In the genomic region with DNA sequence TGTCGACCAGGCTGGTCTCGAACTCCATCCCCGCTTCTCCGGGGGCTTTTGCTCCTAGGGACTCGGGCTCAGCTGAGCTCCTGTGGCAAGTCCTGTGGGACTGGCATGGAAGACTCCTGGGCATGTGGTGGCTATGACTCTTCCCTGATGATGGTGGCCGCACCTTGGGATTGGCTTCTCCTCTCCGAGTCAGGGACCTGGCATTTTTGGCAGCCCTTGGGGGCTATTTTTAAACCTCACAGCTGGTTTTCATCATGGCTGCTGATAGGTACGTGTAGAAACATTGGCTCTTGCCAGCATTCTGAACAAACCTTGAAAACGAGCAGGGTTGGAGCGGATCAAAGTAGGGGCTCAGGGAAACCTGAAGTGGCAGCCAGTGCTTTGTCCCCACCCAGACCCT, we compare ENCODE assay signal across 14 cellular contexts. TPM values are rescaled to one million over a fixed set of nuclear protein-coding genes. Genes with fewer than 3 reads are reported as not detected.
DNase-seq lines count a peak whose midpoint lies in the region; ATAC-seq and TF ChIP-seq lines count a peak whose summit lies in the region.
"Had no signal": no experiment of that assay in that cellular context is flagged by ENCODE, and none has a peak within 500 bp of the region (broad histone marks: within the 10 kb centered on the region; RNA-seq: fewer than 3 reads in every experiment).

No MANE protein-coding gene starts in this region.

- POLR2A ChIA-PET in AG04450 (lab: Yijun Ruan, JAX) = no interaction called here

- peaks cover 11% of the 10 kb centered on the region for H3K9me3 ChIP-seq in AG04450 (ENCODE audit: control insufficient read depth, insufficient read depth, low read length)

- peaks cover 12% of the 10 kb centered on the region for H3K27me3 ChIP-seq in AG04450 (ENCODE audit: control insufficient read depth, insufficient read depth, low read length)

- ATAC-seq in HG03457 (IDR thresholded peaks at IDR 0.05; ENCODE audit: unreplicated experiment) = no peak

- H3K27ac ChIP-seq in AG04450 (ENCODE audit: low read depth, low read length) = no peak overlapping the region
- H3K27ac ChIP-seq: KMS-11 had no signal

- CTCF ChIA-PET in AG04450 (lab: Charles Lee) = no interaction called here

- DNase-seq in AG04450 (ENCODE audit: low read depth, low spot score) = peak; percentile 54
- peak; percentile 7 for DNase-seq in LoVo (ENCODE audit: low spot score)
- peak; percentile 41 for DNase-seq in fibroblast of gingiva (ENCODE audit: low read depth)
- peak; percentile 68 for DNase-seq in myocyte (ENCODE audit: low read depth)
- DNase-seq in superior temporal gyrus (ENCODE audit: extremely low spot score) = no peak
- no peak for DNase-seq in MV-4-11 (lab: John Stamatoyannopoulos, UW)
- DNase-seq in activated CD4-positive, alpha-beta T cell treated with anti-CD3 and anti-CD28 coated beads, Interleukin-2, amount 50 U/mL, for 1 hour = no peak
- DNase-seq: activated CD4-positive, alpha-beta memory T cell treated with anti-CD3 and anti-CD28 coated beads for 36 hours; DMS79 treated with DMSO at 0.1 percent for 48 hours; endodermal cell; hippocampal formation; NCI-H2029 had no signal

- no peak for TF ChIP-seq CTCF in AG04450 (IDR thresholded peaks at IDR 0.05; ENCODE audit: low read depth, low read length)

- no peak overlapping the region for H3K4me3 ChIP-seq in AG04450 (ENCODE audit: low read depth, low read length)

RNA-seq across cellular contexts. Expression of a gene that starts 54.1 kb away (rescaled TPM):
- polyA plus RNA-seq in AG04450 (2011; rRNA removed) = 5.2 and 8.2 TPM in 2 replicates
- polyA minus RNA-seq in AG04450 (2011; rRNA and poly(A)+ RNA removed) = 3.8 and 4.0 TPM in 2 replicates
- total RNA-seq in myocyte = 8.7 and 11.6 TPM in 2 replicates
- polyA plus RNA-seq in myocyte (2012) = 7.2 TPM

Comparison
In these comparisons a context has a peak if more than half of its experiments do, and no peak if none do; other contexts are left out.
1. DNase-seq: peak in AG04450 (single experiment), LoVo (single experiment), fibroblast of gingiva (single experiment) and myocyte (single experiment); none in superior temporal gyrus (single experiment), MV-4-11 (single experiment) and activated CD4-positive, alpha-beta T cell treated with anti-CD3 and anti-CD28 coated beads, Interleukin-2, amount 50 U/mL, for 1 hour (single experiment).